8 cellular contexts compared by ENCODE assay signal in genomic region chr7:23277359-23277989, GRCh38. TPM values are rescaled to one million over a fixed set of nuclear protein-coding genes. Genes with fewer than 3 reads are reported as not detected.
DNase-seq lines count a peak whose midpoint lies in the region; ATAC-seq and TF ChIP-seq lines count a peak whose summit lies in the region.

No MANE protein-coding gene starts in this region.

- no peaks in the 10 kb centered on the region for H3K27me3 Mint-ChIP-seq in activated CD4-positive, alpha-beta memory T cell treated with anti-CD3 and anti-CD28 coated beads, Interleukin-2, amount 10 ng/mL, durations not matched to agents 7 days and 5 days
- H3K27me3 Mint-ChIP-seq in activated CD4-positive, alpha-beta memory T cell treated with anti-CD3 and anti-CD28 coated beads for 36 hours: no peaks in the 10 kb centered on the region
- H3K27me3 Mint-ChIP-seq in activated T-helper 17 cell treated with anti-CD3 and anti-CD28 coated beads, Interleukin-2, amount 50 U/mL, for 72 hours: no peaks in the 10 kb centered on the region

- H3K4me1 ChIP-seq in left ventricle myocardium inferior (peaks cover 8% of the 10 kb centered on the region), sigmoid colon (no peaks in the 10 kb centered on the region)

- no peaks in the 10 kb centered on the region for H3K9me3 Mint-ChIP-seq in activated CD4-positive, alpha-beta memory T cell treated with anti-CD3 and anti-CD28 coated beads, Interleukin-2, amount 10 ng/mL, durations not matched to agents 7 days and 5 days
- H3K9me3 Mint-ChIP-seq in activated CD4-positive, alpha-beta memory T cell treated with anti-CD3 and anti-CD28 coated beads for 36 hours: no peaks in the 10 kb centered on the region
- H3K9me3 Mint-ChIP-seq in activated T-helper 17 cell treated with anti-CD3 and anti-CD28 coated beads, Interleukin-2, amount 50 U/mL, for 72 hours: no peaks in the 10 kb centered on the region

- H3K36me3 ChIP-seq in left ventricle myocardium inferior: peaks cover 29% of the 10 kb centered on the region
- H3K36me3 ChIP-seq in sigmoid colon: no peaks in the 10 kb centered on the region

- CTCF ChIA-PET in activated CD4-positive, alpha-beta memory T cell treated with anti-CD3 and anti-CD28 coated beads, Interleukin-2, amount 10 ng/mL, durations not matched to agents 7 days and 5 days (lab: Charles Lee): interaction anchor here (0.6 to 2.3 kb wide), 10 partner anchors 8 to 265 kb away, joined by 3 to 9 read pairs (median 4); no protein-coding TSS in a partner anchor
- CTCF ChIA-PET in activated CD4-positive, alpha-beta memory T cell treated with anti-CD3 and anti-CD28 coated beads for 36 hours (lab: Charles Lee): interaction anchor here (0.6 to 9.3 kb wide), 17 partner anchors 9 to 270 kb away, joined by 3 to 129 read pairs (median 3); partner anchors contain the start of gene IGF2BP3

- peaks cover 12% of the 10 kb centered on the region for H3K4me1 Mint-ChIP-seq in activated CD4-positive, alpha-beta memory T cell treated with anti-CD3 and anti-CD28 coated beads, Interleukin-2, amount 10 ng/mL, durations not matched to agents 7 days and 5 days
- peaks cover 9% of the 10 kb centered on the region for H3K4me1 Mint-ChIP-seq in activated CD4-positive, alpha-beta memory T cell treated with anti-CD3 and anti-CD28 coated beads for 36 hours (ENCODE audit: low read depth)
- peaks cover 5% of the 10 kb centered on the region for H3K4me1 Mint-ChIP-seq in activated T-helper 17 cell treated with anti-CD3 and anti-CD28 coated beads, Interleukin-2, amount 50 U/mL, for 72 hours

- POLR2A ChIA-PET in activated CD4-positive, alpha-beta memory T cell treated with anti-CD3 and anti-CD28 coated beads, Interleukin-2, amount 10 ng/mL, durations not matched to agents 7 days and 5 days (lab: Charles Lee): interaction anchor here (0.8 kb wide), 1 partner anchor 13 kb away, joined by 3 read pairs; no protein-coding TSS in a partner anchor
- POLR2A ChIA-PET in activated CD4-positive, alpha-beta memory T cell treated with anti-CD3 and anti-CD28 coated beads for 36 hours (lab: Charles Lee): interaction anchor here (1.2 kb wide), 1 partner anchor 22 kb away, joined by 6 read pairs; no protein-coding TSS in a partner anchor

- intact Hi-C loops in activated CD4-positive, alpha-beta memory T cell treated with anti-CD3 and anti-CD28 coated beads for 36 hours (cut with micrococcal nuclease): loop anchor here (1.0 to 2.0 kb wide), 3 partner anchors 69 to 268 kb away; no protein-coding TSS in a partner anchor
- intact Hi-C loops in left ventricle myocardium inferior (cut with micrococcal nuclease): no loop called here
- intact Hi-C loops in sigmoid colon (cut with DNase I): no loop called here

- no peak overlapping the region for H3K27ac Mint-ChIP-seq in activated CD4-positive, alpha-beta memory T cell treated with anti-CD3 and anti-CD28 coated beads, Interleukin-2, amount 10 ng/mL, durations not matched to agents 7 days and 5 days
- H3K27ac Mint-ChIP-seq in activated CD4-positive, alpha-beta memory T cell treated with anti-CD3 and anti-CD28 coated beads for 36 hours: no peak overlapping the region
- no peak overlapping the region for H3K27ac Mint-ChIP-seq in activated T-helper 17 cell treated with anti-CD3 and anti-CD28 coated beads, Interleukin-2, amount 50 U/mL, for 72 hours

- TF ChIP-seq CTCF in left ventricle myocardium inferior (IDR thresholded peaks at IDR 0.05; ENCODE audit: borderline replicate concordance) (peak; percentile 73), sigmoid colon (IDR thresholded peaks at IDR 0.05) (peak in 3 of 4 experiments; percentile 29 to 66 (median 54))

- H3K4me3 ChIP-seq in left ventricle myocardium inferior (no peak overlapping the region), sigmoid colon (no peak overlapping the region)

- no peaks in the 10 kb centered on the region for H3K36me3 Mint-ChIP-seq in activated CD4-positive, alpha-beta memory T cell treated with anti-CD3 and anti-CD28 coated beads, Interleukin-2, amount 10 ng/mL, durations not matched to agents 7 days and 5 days (ENCODE audit: low read depth)
- H3K36me3 Mint-ChIP-seq in activated CD4-positive, alpha-beta memory T cell treated with anti-CD3 and anti-CD28 coated beads for 36 hours: no peaks in the 10 kb centered on the region
- no peaks in the 10 kb centered on the region for H3K36me3 Mint-ChIP-seq in activated T-helper 17 cell treated with anti-CD3 and anti-CD28 coated beads, Interleukin-2, amount 50 U/mL, for 72 hours (ENCODE audit: low read depth)

- no peak overlapping the region for H3K4me3 Mint-ChIP-seq in activated CD4-positive, alpha-beta memory T cell treated with anti-CD3 and anti-CD28 coated beads, Interleukin-2, amount 10 ng/mL, durations not matched to agents 7 days and 5 days
- no peak overlapping the region for H3K4me3 Mint-ChIP-seq in activated CD4-positive, alpha-beta memory T cell treated with anti-CD3 and anti-CD28 coated beads for 36 hours
- no peak overlapping the region for H3K4me3 Mint-ChIP-seq in activated T-helper 17 cell treated with anti-CD3 and anti-CD28 coated beads, Interleukin-2, amount 50 U/mL, for 72 hours

- peak; percentile 21 for DNase-seq in activated CD4-positive, alpha-beta memory T cell treated with anti-CD3 and anti-CD28 coated beads, Interleukin-2, amount 10 ng/mL, durations not matched to agents 7 days and 5 days
- no peak for DNase-seq in activated CD4-positive, alpha-beta memory T cell treated with anti-CD3 and anti-CD28 coated beads for 36 hours
- peak; percentile 31 for DNase-seq in NCI-H446 treated with DMSO at 0.1 percent for 48 hours (lab: John Stamatoyannopoulos, UW)
- DNase-seq in left ventricle myocardium inferior: no peak
- DNase-seq in sigmoid colon: no peak
- no peak for DNase-seq in activated CD8-positive, alpha-beta memory T cell treated with anti-CD3 and anti-CD28 coated beads, Interleukin-2, amount 50 U/mL, for 48 hours

- H3K27ac ChIP-seq in left ventricle myocardium inferior (replicated peaks): no peak overlapping the region
- H3K27ac ChIP-seq in sigmoid colon: no peak overlapping the region

- TF ChIP-seq POLR2A in sigmoid colon (IDR thresholded peaks at IDR 0.05): no peak

- H3K9me3 ChIP-seq in left ventricle myocardium inferior (replicated peaks): no peaks in the 10 kb centered on the region
- H3K9me3 ChIP-seq in sigmoid colon: no peaks in the 10 kb centered on the region

- no peak for TF ChIP-seq EP300 in sigmoid colon (IDR thresholded peaks at IDR 0.05)

- ATAC-seq in HG03159 (IDR thresholded peaks at IDR 0.05; ENCODE audit: unreplicated experiment): peak; percentile 50
- ATAC-seq in activated T-helper 17 cell treated with anti-CD3 and anti-CD28 coated beads, Interleukin-2, amount 50 U/mL, for 72 hours (replicated peaks): peak; percentile 23

- H3K27me3 ChIP-seq in left ventricle myocardium inferior (ENCODE audit: low read depth) (no peaks in the 10 kb centered on the region), sigmoid colon (no peaks in the 10 kb centered on the region)

- WGBS in sigmoid colon, 2 donors: 33 to 35% methylated on average over 6 of the region's 6 CpGs

RNA-seq across cellular contexts. Expression of gene MALSU1, which starts 21.7 kb away (rescaled TPM):
- total RNA-seq in activated CD4-positive, alpha-beta memory T cell treated with anti-CD3 and anti-CD28 coated beads, Interleukin-2, amount 10 ng/mL, durations not matched to agents 7 days and 5 days: 10 to 100 TPM; 49.8 to 51.8 TPM
- total RNA-seq in activated CD4-positive, alpha-beta memory T cell treated with anti-CD3 and anti-CD28 coated beads for 36 hours: 100 to 1,000 TPM; 100 to 101 TPM
- 10 to 100 TPM; 60.2 to 84.3 TPM for total RNA-seq in activated T-helper 17 cell treated with anti-CD3 and anti-CD28 coated beads, Interleukin-2, amount 50 U/mL, for 72 hours
- total RNA-seq in left ventricle myocardium inferior (85.9 TPM), sigmoid colon (10 to 100 TPM; 38.5 to 94.0 (median 71.1) TPM)
- 10 to 100 TPM; 32.4 to 47.4 (median 34.3) TPM for polyA plus RNA-seq in sigmoid colon

RNA-seq across cellular contexts. Expression of gene GPNMB, which starts 30.9 kb away (rescaled TPM):
- under 1 TPM; 0.28 to 0.38 TPM for total RNA-seq in activated CD4-positive, alpha-beta memory T cell treated with anti-CD3 and anti-CD28 coated beads, Interleukin-2, amount 10 ng/mL, durations not matched to agents 7 days and 5 days
- total RNA-seq in activated CD4-positive, alpha-beta memory T cell treated with anti-CD3 and anti-CD28 coated beads for 36 hours: under 1 TPM in 1 of 2 experiments, not detected in 1; 0.43 TPM
- 1 to 10 TPM; 1.3 to 3.2 TPM for total RNA-seq in activated T-helper 17 cell treated with anti-CD3 and anti-CD28 coated beads, Interleukin-2, amount 50 U/mL, for 72 hours
- total RNA-seq in left ventricle myocardium inferior (288 TPM), sigmoid colon (100 to 1,000 TPM in 2 of 4 donors, 10 to 100 TPM in 2; 68.8 to 105 (median 94.5) TPM)
- 100 to 1,000 TPM in 1 of 3 donors, 10 to 100 TPM in 2; 23.4 to 224 (median 32.4) TPM for polyA plus RNA-seq in sigmoid colon

Comparison
In these comparisons a context has a peak if more than half of its experiments do, and no peak if none do; other contexts are left out.
1. DNase-seq: peak in activated CD4-positive, alpha-beta memory T cell treated with anti-CD3 and anti-CD28 coated beads, Interleukin-2, amount 10 ng/mL, durations not matched to agents 7 days and 5 days (single experiment) and NCI-H446 treated with DMSO at 0.1 percent for 48 hours (single experiment); none in activated CD4-positive, alpha-beta memory T cell treated with anti-CD3 and anti-CD28 coated beads for 36 hours (single experiment), left ventricle myocardium inferior (single experiment), sigmoid colon (single experiment) and activated CD8-positive, alpha-beta memory T cell treated with anti-CD3 and anti-CD28 coated beads, Interleukin-2, amount 50 U/mL, for 48 hours (single experiment).
2. RNA of gene GPNMB, which starts 30.9 kb away (total RNA-seq): 288 TPM in left ventricle myocardium inferior (single experiment) and 68.8 to 105 TPM in sigmoid colon; 1.3 to 3.2 TPM in activated T-helper 17 cell treated with anti-CD3 and anti-CD28 coated beads, Interleukin-2, amount 50 U/mL, for 72 hours, 0.43 TPM in activated CD4-positive, alpha-beta memory T cell treated with anti-CD3 and anti-CD28 coated beads for 36 hours and 0.28 to 0.38 TPM in activated CD4-positive, alpha-beta memory T cell treated with anti-CD3 and anti-CD28 coated beads, Interleukin-2, amount 10 ng/mL, durations not matched to agents 7 days and 5 days; every median in the first group is over 10 times any median in the second.